ENCODE assay signal across 14 cellular contexts in genomic region chr9:130126721-130127429, GRCh38. TPM values are rescaled to one million over a fixed set of nuclear protein-coding genes. Genes with fewer than 3 reads are reported as not detected.
A peak's percentile ranks its signal among the peaks of the same experiment; 100 is the strongest.
DNase-seq lines count a peak whose midpoint lies in the region; ATAC-seq and TF ChIP-seq lines count a peak whose summit lies in the region.
"Had no signal": no experiment of that assay in that cellular context is flagged by ENCODE, and none has a peak within 500 bp of the region (broad histone marks: within the 10 kb centered on the region; RNA-seq: fewer than 3 reads in every experiment).

No MANE protein-coding gene starts in this region.

- no peaks in the 10 kb centered on the region for H3K9me3 Mint-ChIP-seq in central memory CD8-positive, alpha-beta T cell
- no peaks in the 10 kb centered on the region for H3K9me3 Mint-ChIP-seq in osteocyte (ENCODE audit: unreplicated experiment)

- H3K4me2 ChIP-seq in OCI-LY1 (ENCODE audit: low read length) = no peak overlapping the region

- H3K4me1 ChIP-seq in OCI-LY1 (ENCODE audit: insufficient read depth, low read length, severe bottlenecking) = peaks cover 50% of the 10 kb centered on the region
- H3K4me1 ChIP-seq: Caco-2 had no signal

- DNase-seq in Caki2 (ENCODE audit: low read depth) (peak; percentile 84), osteocyte (ENCODE audit: extremely low spot score, unreplicated experiment) (no peak), Ammon's horn (ENCODE audit: low spot score) (no peak)
- DNase-seq in central memory CD8-positive, alpha-beta T cell (ENCODE audit: low spot score in 2 of 2) = no peak
- DNase-seq: activated CD4-positive, alpha-beta T cell treated with anti-CD3 and anti-CD28 coated beads, Interleukin-2, amount 50 U/mL, for 1 hour; Caco-2; erythroblast; heart right ventricle; Karpas-422; NCI-H2029 treated with DMSO at 0.1 percent for 48 hours had no signal

- peaks cover 16% of the 10 kb centered on the region; the same call in 1 of the 2 replicates for H3K36me3 ChIP-seq in OCI-LY1 (ENCODE audit: insufficient read depth, low read length)

- no peak for ATAC-seq in central memory CD8-positive, alpha-beta T cell (replicated peaks; ENCODE audit: extremely low read depth, poor library complexity, severe bottlenecking)
- ATAC-seq in GM19324 (IDR thresholded peaks at IDR 0.05; ENCODE audit: low FRiP score, unreplicated experiment) (no peak), GM19035 (IDR thresholded peaks at IDR 0.05; ENCODE audit: unreplicated experiment) (no peak)
- ATAC-seq: heart right ventricle had no signal

- H3K27ac Mint-ChIP-seq in central memory CD8-positive, alpha-beta T cell (ENCODE audit: low read depth) = peak overlapping the region; percentile 99
- peak overlapping the region; percentile 94 for H3K27ac Mint-ChIP-seq in osteocyte (ENCODE audit: unreplicated experiment)

- H3K9me2 ChIP-seq in OCI-LY1 (ENCODE audit: low read depth, low read length) = no peaks in the 10 kb centered on the region

- no peaks in the 10 kb centered on the region for H3K79me2 ChIP-seq in OCI-LY1 (ENCODE audit: insufficient read depth, low read length)

- H3K9me3 ChIP-seq in OCI-LY1 (ENCODE audit: low read length) = no peaks in the 10 kb centered on the region
- H3K9me3 ChIP-seq: Caco-2, heart right ventricle, Peyer's patch had no signal

- H3K27me3 Mint-ChIP-seq in central memory CD8-positive, alpha-beta T cell = no peaks in the 10 kb centered on the region
- no peaks in the 10 kb centered on the region for H3K27me3 Mint-ChIP-seq in osteocyte (ENCODE audit: unreplicated experiment)

- H3K4me1 Mint-ChIP-seq in central memory CD8-positive, alpha-beta T cell = peaks cover 48% of the 10 kb centered on the region
- peaks cover 27% of the 10 kb centered on the region for H3K4me1 Mint-ChIP-seq in osteocyte (ENCODE audit: unreplicated experiment)

- no peaks in the 10 kb centered on the region for H3F3A ChIP-seq in OCI-LY1 (ENCODE audit: insufficient read depth, low read length)

- no peak overlapping the region for H2AFZ ChIP-seq in OCI-LY1 (ENCODE audit: low read length)

- H3K9ac ChIP-seq in OCI-LY1 (ENCODE audit: low read length) = no peak overlapping the region

- peaks cover 23% of the 10 kb centered on the region for H3K36me3 Mint-ChIP-seq in central memory CD8-positive, alpha-beta T cell (ENCODE audit: insufficient read depth)
- peaks cover 36% of the 10 kb centered on the region for H3K36me3 Mint-ChIP-seq in osteocyte (ENCODE audit: unreplicated experiment)

- H3K27me3 ChIP-seq in OCI-LY1 (ENCODE audit: insufficient read depth, low read length) = no peaks in the 10 kb centered on the region
- H3K27me3 ChIP-seq: heart right ventricle, Peyer's patch had no signal

- no peak for TF ChIP-seq CTCF in OCI-LY1 (IDR thresholded peaks at IDR 0.05; ENCODE audit: low read length)
- TF ChIP-seq CTCF in osteocyte (IDR thresholded peaks at IDR 0.05) = no peak

- H3K27ac ChIP-seq in OCI-LY1 (ENCODE audit: low read depth, low read length, poor library complexity, severe bottlenecking) = peak overlapping the region; percentile 49

- H3K4me3 ChIP-seq in OCI-LY1 (ENCODE audit: low read depth, low read length, poor library complexity, severe bottlenecking) = no peak overlapping the region
- H3K4me3 ChIP-seq: heart right ventricle, Peyer's patch had no signal

- no peaks in the 10 kb centered on the region for H4K20me1 ChIP-seq in OCI-LY1 (ENCODE audit: insufficient read depth, low read length)

- peak overlapping the region; percentile 38 for H3K4me3 Mint-ChIP-seq in central memory CD8-positive, alpha-beta T cell
- H3K4me3 Mint-ChIP-seq in osteocyte (ENCODE audit: unreplicated experiment) = no peak overlapping the region

- in situ Hi-C loops in Caki2 (cut with HindIII; ENCODE audit: low pct_unique_long_range_greater_than_20kb, low sequenced_read_pairs) = no loop called here

RNA-seq across cellular contexts. Expression of gene NCS1, which starts 45.3 kb away (rescaled TPM):
- total RNA-seq in Caki2 (2014; rRNA removed; shearing (Covaris generic); ENCODE audit: low replicate concordance) = 45.7 and 69.6 TPM in 2 replicates
- total RNA-seq in osteocyte = 37.7 and 43.9 TPM in 2 replicates
